Comparison of ENCODE assay signal across 9 cellular contexts in the genomic region with DNA sequence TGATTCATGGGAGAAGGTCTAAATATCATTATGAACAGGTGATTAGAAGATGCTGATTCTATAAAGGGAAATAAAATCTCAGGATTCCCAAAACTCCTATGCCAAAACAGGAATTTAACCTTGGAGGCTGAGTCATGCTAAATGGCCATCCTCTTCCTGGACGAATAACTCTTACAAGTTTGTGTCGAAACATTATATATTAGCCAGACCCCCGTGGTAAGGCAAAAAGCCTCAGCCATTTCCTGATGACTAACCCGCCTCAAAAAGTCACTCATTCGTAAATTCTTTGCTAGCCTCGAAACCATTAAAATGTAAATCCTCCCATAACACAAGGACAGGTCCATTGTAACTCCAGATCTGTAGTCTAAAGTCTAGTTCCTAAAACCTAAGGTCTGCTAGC. TPM values are rescaled to one million over a fixed set of nuclear protein-coding genes. Genes with fewer than 3 reads are reported as not detected.
A peak's percentile ranks its signal among the peaks of the same experiment; 100 is the strongest.
DNase-seq lines count a peak whose midpoint lies in the region; ATAC-seq and TF ChIP-seq lines count a peak whose summit lies in the region.
"Had no signal": no experiment of that assay in that cellular context is flagged by ENCODE, and none has a peak within 500 bp of the region (broad histone marks: within the 10 kb centered on the region; RNA-seq: fewer than 3 reads in every experiment).

No MANE protein-coding gene starts in this region.

- peak; percentile 74 for DNase-seq in AG08396 (ENCODE audit: low spot score)
- DNase-seq in LHCN-M2 (ENCODE audit: low read depth): peak; percentile 86
- DNase-seq in fibroblast of pulmonary artery (ENCODE audit: low read depth): peak; percentile 94
- no peak for DNase-seq in left lung
- no peak for DNase-seq in DMS79 (lab: John Stamatoyannopoulos, UW)
- no peak for DNase-seq in body of pancreas

- H3K4me3 ChIP-seq in fibroblast of pulmonary artery (replicated peaks; ENCODE audit: low read depth, low read length) (peak overlapping the region; percentile 17), left lung (no peak overlapping the region), body of pancreas (no peak overlapping the region)

- H3K27ac ChIP-seq in left lung (no peak overlapping the region), body of pancreas (no peak overlapping the region)

- intact Hi-C loops in left lung (cut with DNase I) (no loop called here), body of pancreas (cut with DNase I) (no loop called here)

- H3K4me1 ChIP-seq in left lung (peaks cover 0 to 28% of the 10 kb centered on the region in 2 donors), body of pancreas (no peaks in the 10 kb centered on the region)

- TF ChIP-seq POLR2A in body of pancreas (IDR thresholded peaks at IDR 0.05): no peak

- peaks cover 0 to 69% of the 10 kb centered on the region in 2 donors for H3K36me3 ChIP-seq in left lung
- peaks cover 0 to 6% of the 10 kb centered on the region in 2 donors for H3K36me3 ChIP-seq in body of pancreas (replicated peaks in 1 of 2; ENCODE audit: insufficient read depth in 1 of 2, low read depth in 2 of 2)

- no peaks in the 10 kb centered on the region for H3K9me3 ChIP-seq in left lung
- H3K9me3 ChIP-seq in body of pancreas: no peaks in the 10 kb centered on the region

- H3K27me3 ChIP-seq in left lung (no peaks in the 10 kb centered on the region), body of pancreas (no peaks in the 10 kb centered on the region)

- 68 to 78% methylated on average over 6 of the region's 6 CpGs for WGBS in body of pancreas, 2 donors

- ATAC-seq in GM21423 (IDR thresholded peaks at IDR 0.05; ENCODE audit: unreplicated experiment) (peak; percentile 91), left lung (no peak), GM19351 (IDR thresholded peaks at IDR 0.05; ENCODE audit: unreplicated experiment) (no peak), body of pancreas (no peak)
- ATAC-seq: Right ventricle myocardium inferior had no signal

- TF ChIP-seq CTCF in fibroblast of pulmonary artery (IDR thresholded peaks at IDR 0.05; ENCODE audit: low read length, missing control alignments): no peak
- no peak for TF ChIP-seq CTCF in left lung (IDR thresholded peaks at IDR 0.05)
- no peak for TF ChIP-seq CTCF in body of pancreas (IDR thresholded peaks at IDR 0.05)

RNA-seq across cellular contexts. Expression of a gene that starts 32.0 kb away (rescaled TPM):
- total RNA-seq in LHCN-M2 (2014; rRNA removed) (38.9 and 39.1 TPM in 2 replicates), left lung (10 to 100 TPM; 28.7 to 36.3 TPM), body of pancreas (1 to 10 TPM; 7.3 to 8.0 TPM)
- 14.7 TPM for polyA plus RNA-seq in LHCN-M2 (2012)

Comparison
In these comparisons a context has a peak if more than half of its experiments do, and no peak if none do; other contexts are left out.
1. DNase-seq: peak in AG08396 (single experiment), LHCN-M2 (single experiment) and fibroblast of pulmonary artery (single experiment); none in left lung (0 of 2), DMS79 (single experiment) and body of pancreas (0 of 4).